In the genomic region with DNA sequence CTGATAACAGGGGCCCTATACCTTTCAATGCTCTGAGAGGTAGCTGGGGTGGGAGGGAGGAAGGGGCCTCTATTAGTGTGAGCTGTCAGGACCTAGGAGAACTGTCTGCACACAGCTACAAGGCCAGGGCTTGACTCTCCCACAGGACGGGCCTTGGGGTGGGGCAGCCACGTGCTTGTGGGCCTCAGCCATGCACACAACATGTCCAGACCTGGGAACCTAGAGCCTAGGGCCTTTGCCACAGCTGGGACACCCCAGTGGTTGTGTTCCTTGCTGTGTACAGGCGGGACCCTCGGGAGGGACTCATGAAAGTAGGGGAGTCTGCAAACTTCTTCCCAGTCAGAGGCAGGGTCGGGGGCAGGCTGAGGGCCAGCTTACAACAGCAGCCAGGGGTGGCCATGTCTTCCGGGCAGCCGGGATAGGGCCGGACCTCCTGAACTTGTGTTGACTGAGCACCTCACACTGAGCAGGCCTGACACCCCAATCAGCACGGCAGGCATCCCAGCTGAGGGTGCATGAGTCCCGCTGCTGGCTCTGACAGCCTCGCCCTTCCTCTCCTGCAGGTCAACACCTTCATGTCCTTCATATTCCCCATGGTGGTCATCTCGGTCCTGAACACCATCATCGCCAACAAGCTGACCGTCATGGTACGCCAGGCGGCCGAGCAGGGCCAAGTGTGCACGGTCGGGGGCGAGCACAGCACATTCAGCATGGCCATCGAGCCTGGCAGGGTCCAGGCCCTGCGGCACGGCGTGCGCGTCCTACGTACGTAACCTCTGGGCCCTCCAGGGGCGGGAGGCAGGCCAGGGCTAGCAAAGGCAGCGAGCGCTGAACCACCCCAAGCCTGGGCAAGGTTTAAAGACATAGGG, we compare ENCODE assay signal across 1 cellular context.
TF ChIP-seq lines count a peak whose summit lies in the region.

No MANE protein-coding gene starts in this region.

TF ChIP-seq in H1, 55 proteins besides CTCF, POLR2A, EP300 and RAD21:
- TF ChIP-seq ASH2L (IDR thresholded peaks at IDR 0.05; ENCODE audit: low read length): no peak
- TF ChIP-seq, protein P1, sequence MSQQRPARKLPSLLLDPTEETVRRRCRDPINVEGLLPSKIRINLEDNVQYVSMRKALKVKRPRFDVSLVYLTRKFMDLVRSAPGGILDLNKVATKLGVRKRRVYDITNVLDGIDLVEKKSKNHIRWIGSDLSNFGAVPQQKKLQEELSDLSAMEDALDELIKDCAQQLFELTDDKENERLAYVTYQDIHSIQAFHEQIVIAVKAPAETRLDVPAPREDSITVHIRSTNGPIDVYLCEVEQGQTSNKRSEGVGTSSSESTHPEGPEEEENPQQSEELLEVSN (IDR thresholded peaks at IDR 0.05): no peak
- TF ChIP-seq TAF7 (optimal IDR thresholded peaks at IDR 0.05; ENCODE audit: borderline replicate concordance, low read depth, low read length): no peak
- TF ChIP-seq MAFK (IDR thresholded peaks at IDR 0.05; ENCODE audit: low read depth, low read length): no peak
- no peak for TF ChIP-seq KDM4A (IDR thresholded peaks at IDR 0.05; ENCODE audit: low read depth, low read length, severe bottlenecking)
- TF ChIP-seq SRF (IDR thresholded peaks at IDR 0.05; ENCODE audit: low read depth, low read length): no peak
- no peak for TF ChIP-seq CHD1 (IDR thresholded peaks at IDR 0.05; ENCODE audit: low read depth, low read length)
- TF ChIP-seq ZNF274 (IDR thresholded peaks at IDR 0.05; ENCODE audit: borderline replicate concordance, extremely low read depth, low read length): no peak
- no peak for TF ChIP-seq TEAD4 (IDR thresholded peaks at IDR 0.05; ENCODE audit: low read depth, low read length)
- TF ChIP-seq YY1 (IDR thresholded peaks at IDR 0.05; ENCODE audit: low read depth, low read length): no peak
- TF ChIP-seq SIRT6 (IDR thresholded peaks at IDR 0.05; ENCODE audit: low read length): no peak
- no peak for TF ChIP-seq NRF1 (IDR thresholded peaks at IDR 0.05; ENCODE audit: low read depth, low read length)
- TF ChIP-seq, protein P2, sequence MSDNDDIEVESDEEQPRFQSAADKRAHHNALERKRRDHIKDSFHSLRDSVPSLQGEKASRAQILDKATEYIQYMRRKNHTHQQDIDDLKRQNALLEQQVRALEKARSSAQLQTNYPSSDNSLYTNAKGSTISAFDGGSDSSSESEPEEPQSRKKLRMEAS (IDR thresholded peaks at IDR 0.05): no peak
